17 cellular contexts compared by ENCODE assay signal in genomic region chr17:65660947-65661346, GRCh38.
DNase-seq lines count a peak whose midpoint lies in the region; ATAC-seq, FAIRE-seq and TF ChIP-seq lines count a peak whose summit lies in the region.
"Had no signal": no experiment of that assay in that cellular context is flagged by ENCODE, and none has a peak within 500 bp of the region (broad histone marks: within the 10 kb centered on the region; RNA-seq: fewer than 3 reads in every experiment).

No MANE protein-coding gene starts in this region.

- H3K27ac ChIP-seq in right cardiac atrium (ENCODE audit: low read length), result no peak overlapping the region

- H3K9me3 Mint-ChIP-seq in progenitor cell of endocrine pancreas (ENCODE audit: low read depth), result no peaks in the 10 kb centered on the region
- H3K9me3 Mint-ChIP-seq: activated naive CD4-positive, alpha-beta T cell treated with anti-CD3 and anti-CD28 coated beads, Interleukin-2, amount 50 U/mL, for 24 hours; CD4-positive, alpha-beta T cell had no signal

- 97% methylated on average over 2 of the region's 2 CpGs for WGBS in right cardiac atrium

- H3K9me3 ChIP-seq in right cardiac atrium (ENCODE audit: control insufficient read depth, low read length), result no peaks in the 10 kb centered on the region

- no peak overlapping the region for H3K4me3 ChIP-seq in right cardiac atrium (ENCODE audit: low read length)
- H3K4me3 ChIP-seq: lung, smooth muscle cell had no signal

- H3K27me3 ChIP-seq in right cardiac atrium (ENCODE audit: control insufficient read depth, insufficient read depth), result no peaks in the 10 kb centered on the region

- ATAC-seq in HG03520 (IDR thresholded peaks at IDR 0.05; ENCODE audit: unreplicated experiment), result no peak
- ATAC-seq in right cardiac atrium, result no peak
- ATAC-seq: Panc1; stimulated activated naive CD8-positive, alpha-beta T cell treated with anti-CD3 and anti-CD28 coated beads, Interleukin-15, amount 100 ng/mL, for 72 hours; WTC11 had no signal

- no peak overlapping the region for H3K27ac Mint-ChIP-seq in progenitor cell of endocrine pancreas
- H3K27ac Mint-ChIP-seq: activated naive CD4-positive, alpha-beta T cell treated with anti-CD3 and anti-CD28 coated beads, Interleukin-2, amount 50 U/mL, for 24 hours; CD4-positive, alpha-beta T cell; WTC11 had no signal

- no peaks in the 10 kb centered on the region for H3K27me3 Mint-ChIP-seq in progenitor cell of endocrine pancreas
- H3K27me3 Mint-ChIP-seq: activated naive CD4-positive, alpha-beta T cell treated with anti-CD3 and anti-CD28 coated beads, Interleukin-2, amount 50 U/mL, for 24 hours; CD4-positive, alpha-beta T cell had no signal

- H3K4me1 Mint-ChIP-seq in progenitor cell of endocrine pancreas (ENCODE audit: low read depth), result peaks cover 6% of the 10 kb centered on the region

- FAIRE-seq in RCC 7860 (lab: Jason Lieb, UNC), result no peak

- no peak for TF ChIP-seq CTCF in progenitor cell of endocrine pancreas (IDR thresholded peaks at IDR 0.05; ENCODE audit: unreplicated experiment)

- intact Hi-C loops in right cardiac atrium (cut with DNase I), result no loop called here

- peak; percentile 88 for DNase-seq in EH (ENCODE audit: low read depth)
- peak; percentile 71 for DNase-seq in HT1080 (ENCODE audit: low read depth)
- DNase-seq in dermis blood vessel endothelial cell, result peak; percentile 94
- DNase-seq in myocyte (ENCODE audit: low read depth), result peak; percentile 62
- DNase-seq in RCC 7860 (ENCODE audit: low spot score), result no peak
- no peak for DNase-seq in right cardiac atrium
- DNase-seq in progenitor cell of endocrine pancreas (ENCODE audit: low spot score, unreplicated experiment), result no peak
- DNase-seq: CD4-positive, alpha-beta T cell; NCI-H1694; NCI-H510A treated with DMSO at 0.1 percent for 48 hours; stimulated activated naive CD8-positive, alpha-beta T cell treated with anti-CD3 and anti-CD28 coated beads, Interleukin-15, amount 100 ng/mL, for 72 hours had no signal

- H3K36me3 Mint-ChIP-seq in progenitor cell of endocrine pancreas (ENCODE audit: insufficient read depth), result no peaks in the 10 kb centered on the region
- H3K36me3 Mint-ChIP-seq: activated naive CD4-positive, alpha-beta T cell treated with anti-CD3 and anti-CD28 coated beads, Interleukin-2, amount 50 U/mL, for 24 hours; WTC11 had no signal

- H3K4me1 ChIP-seq in right cardiac atrium (ENCODE audit: control insufficient read depth, insufficient read depth, low read length), result no peaks in the 10 kb centered on the region

- H3K4me3 Mint-ChIP-seq in progenitor cell of endocrine pancreas (ENCODE audit: low read depth), result no peak overlapping the region
- H3K4me3 Mint-ChIP-seq: activated naive CD4-positive, alpha-beta T cell treated with anti-CD3 and anti-CD28 coated beads, Interleukin-2, amount 50 U/mL, for 24 hours; CD4-positive, alpha-beta T cell; stimulated activated naive CD8-positive, alpha-beta T cell treated with anti-CD3 and anti-CD28 coated beads, Interleukin-15, amount 100 ng/mL, for 72 hours; WTC11 had no signal

Comparison
In these comparisons a context has a peak if more than half of its experiments do, and no peak if none do; other contexts are left out.
1. DNase-seq: peak in EH (single experiment), HT1080 (single experiment), dermis blood vessel endothelial cell (single experiment) and myocyte (single experiment); none in RCC 7860 (single experiment), right cardiac atrium (0 of 3) and progenitor cell of endocrine pancreas (single experiment).